27 cellular contexts compared by ENCODE assay signal in genomic region chrX:86141786-86142185, GRCh38. TPM values are rescaled to one million over a fixed set of nuclear protein-coding genes. Genes with fewer than 3 reads are reported as not detected.
DNase-seq lines count a peak whose midpoint lies in the region; TF ChIP-seq lines count a peak whose summit lies in the region.
"Had no signal": no experiment of that assay in that cellular context is flagged by ENCODE, and none has a peak within 500 bp of the region (broad histone marks: within the 10 kb centered on the region; RNA-seq: fewer than 3 reads in every experiment).

No MANE protein-coding gene starts in this region.

- H3K4me2 ChIP-seq in mammary epithelial cell (ENCODE audit: insufficient read depth, low read depth, low read length): no peak overlapping the region
- H3K4me2 ChIP-seq: BLaER1 had no signal

- no peak overlapping the region for H3K4me3 ChIP-seq in mammary epithelial cell (replicated peaks in 1 of 3; ENCODE audit: insufficient read depth in 1 of 3, low read depth in 2 of 3, low read length in 3 of 3)
- no peak overlapping the region for H3K4me3 ChIP-seq in breast epithelium
- H3K4me3 ChIP-seq in epithelial cell of esophagus (ENCODE audit: low read length): no peak overlapping the region
- H3K4me3 ChIP-seq: BLaER1, GM12878 had no signal

- DNase-seq in mammary epithelial cell (peak; percentile 38), breast epithelium (ENCODE audit: low spot score in 2 of 2) (no peak), epithelial cell of esophagus (ENCODE audit: low read depth) (peak; percentile 66), head of caudate nucleus (no peak)
- no peak for DNase-seq in activated naive CD4-positive, alpha-beta T cell (lab: John Stamatoyannopoulos, UW)
- DNase-seq: ACHN; BE2C; C1 segment of cervical spinal cord; CD4-positive, alpha-beta memory T cell; CD4-positive, CD25-positive, alpha-beta regulatory T cell; CD8-positive, alpha-beta memory T cell; COR-L47; DMS 273 treated with DMSO at 0.1 percent for 48 hours; DMS153; DMS53; DMS79; DND-41; EL; GDM1 had no signal

- H3K27me3 ChIP-seq in mammary epithelial cell (ENCODE audit: insufficient read depth, low read length): no peaks in the 10 kb centered on the region
- peaks cover 0 to 10% of the 10 kb centered on the region in 2 donors for H3K27me3 ChIP-seq in breast epithelium
- H3K27me3 ChIP-seq: BE2C had no signal

- in situ Hi-C loops in mammary epithelial cell (cut with MboI; ENCODE audit: low sequenced_read_pairs in 2 of 2): no loop called here

- TF ChIP-seq CTCF in mammary epithelial cell (conservative IDR thresholded peaks at IDR 0.05 in 1 of 2, IDR thresholded peaks at IDR 0.05 in 1 of 2; ENCODE audit: extremely low read depth in 1 of 2, insufficient read depth in 1 of 2, low read depth in 1 of 2, low read length in 2 of 2) (no peak), breast epithelium (IDR thresholded peaks at IDR 0.05) (no peak), epithelial cell of esophagus (IDR thresholded peaks at IDR 0.05; ENCODE audit: insufficient read depth, low read depth, low read length, missing control alignments) (no peak)

- H3K9me3 ChIP-seq in mammary epithelial cell (replicated peaks; ENCODE audit: insufficient read depth, low read length) (no peaks in the 10 kb centered on the region), breast epithelium (no peaks in the 10 kb centered on the region)
- H3K9me3 ChIP-seq: BE2C, BLaER1 had no signal

- H2AFZ ChIP-seq in mammary epithelial cell (ENCODE audit: low read depth, low read length): peak overlapping the region; percentile 33

- intact Hi-C loops in mammary epithelial cell (cut with micrococcal nuclease): loop anchor here (10.0 kb wide), 1 partner anchor 97 kb away; the partner anchor contains the start of gene CHM
- intact Hi-C loops in breast epithelium (cut with DNase I; ENCODE audit: low total_unique reads): loop anchor here (5.0 kb wide), 1 partner anchor 1064 kb away; no protein-coding TSS in a partner anchor
- intact Hi-C loops in head of caudate nucleus (cut with DNase I): no loop called here

- CTCF ChIA-PET in mammary epithelial cell (lab: Charles Lee; ENCODE audit: low non-redundant PET): no interaction called here

- no peaks in the 10 kb centered on the region for H3K79me2 ChIP-seq in mammary epithelial cell (ENCODE audit: insufficient read depth, low read length)

- no peaks in the 10 kb centered on the region for H4K20me1 ChIP-seq in mammary epithelial cell (ENCODE audit: insufficient read depth, low read length)
- H4K20me1 ChIP-seq: BLaER1 had no signal

- WGBS in mammary epithelial cell (ENCODE audit: low coverage, missing lambda C conversion rate): 6% methylated on average over 1 of the region's 1 CpG

- H3K4me1 ChIP-seq in mammary epithelial cell (ENCODE audit: insufficient read depth, low read length) (peaks cover 21% of the 10 kb centered on the region), breast epithelium (no peaks in the 10 kb centered on the region)
- H3K4me1 ChIP-seq: BE2C, BLaER1 had no signal

- H3K9ac ChIP-seq in mammary epithelial cell (ENCODE audit: insufficient read depth, low read length): no peak overlapping the region
- H3K9ac ChIP-seq: BLaER1 had no signal

- dilution Hi-C loops in mammary epithelial cell (cut with HindIII; ENCODE audit: low sequenced_read_pairs): no loop called here

- H3K27ac ChIP-seq in mammary epithelial cell (ENCODE audit: insufficient read depth, low read depth, low read length) (no peak overlapping the region), breast epithelium (no peak overlapping the region)
- H3K27ac ChIP-seq: 22Rv1, BLaER1 had no signal

- no peaks in the 10 kb centered on the region for H3K36me3 ChIP-seq in mammary epithelial cell (ENCODE audit: insufficient read depth, low read length)
- H3K36me3 ChIP-seq in breast epithelium: no peaks in the 10 kb centered on the region
- H3K36me3 ChIP-seq: BE2C, BLaER1 had no signal

- no TSS peak for BruUV-seq in mammary epithelial cell (replicated peaks; lab: Mats Ljungman, UMichigan)

- TF ChIP-seq POLR2A in breast epithelium (IDR thresholded peaks at IDR 0.05): no peak

RNA-seq across cellular contexts. Expression of gene DACH2, which starts 6.5 kb away (rescaled TPM):
- under 1 TPM in 1 of 2 donors, not detected in 1; 0.28 TPM for total RNA-seq in mammary epithelial cell
- polyA plus RNA-seq in mammary epithelial cell: 0.05 TPM
- not detected for polyA minus RNA-seq in mammary epithelial cell
- total RNA-seq in breast epithelium: under 1 TPM in 1 of 3 donors, not detected in 2; 0.29 TPM
- total RNA-seq: A172; A673; CD4-positive, alpha-beta memory T cell; CD4-positive, CD25-positive, alpha-beta regulatory T cell; CD8-positive, alpha-beta memory T cell; Daoy; G401; GM12878 had no signal
- polyA plus RNA-seq: CD14-positive monocyte; CD4-positive, alpha-beta memory T cell; CD4-positive, CD25-positive, alpha-beta regulatory T cell; CD8-positive, alpha-beta memory T cell had no signal

Comparison
In these comparisons a context has a peak if more than half of its experiments do, and no peak if none do; other contexts are left out.
1. DNase-seq: peak in mammary epithelial cell (single experiment) and epithelial cell of esophagus (single experiment); none in breast epithelium (0 of 2), activated naive CD4-positive, alpha-beta T cell (0 of 4) and head of caudate nucleus (0 of 42).